8 cellular contexts compared by ENCODE assay signal in genomic region chr19:46634045-46634655, GRCh38. TPM values are rescaled to one million over a fixed set of nuclear protein-coding genes. Genes with fewer than 3 reads are reported as not detected.
DNase-seq lines count a peak whose midpoint lies in the region; ATAC-seq and TF ChIP-seq lines count a peak whose summit lies in the region.

No MANE protein-coding gene starts in this region.

- H3K9me3 Mint-ChIP-seq in nephron = no peaks in the 10 kb centered on the region

- no peak for TF ChIP-seq CTCF in GM12875 (IDR thresholded peaks at IDR 0.05; ENCODE audit: borderline replicate concordance, insufficient read depth, low read depth, low read length)
- no peak for TF ChIP-seq CTCF in OCI-LY7 (conservative IDR thresholded peaks at IDR 0.05; ENCODE audit: low read length)
- no peak for TF ChIP-seq CTCF in fibroblast of mammary gland (conservative IDR thresholded peaks at IDR 0.05; ENCODE audit: control insufficient read depth, insufficient read depth, low read depth, low read length)
- TF ChIP-seq CTCF in nephron (IDR thresholded peaks at IDR 0.05; ENCODE audit: unreplicated experiment in 3 of 3) = no peak

- intact Hi-C loops in OCI-LY7 (cut with micrococcal nuclease; ENCODE audit: unreplicated experiment) = loop anchor here (1.0 kb wide), 1 partner anchor 28 kb away; no protein-coding TSS in a partner anchor

- H3K27ac Mint-ChIP-seq in nephron = peak overlapping the region in 1 of 3 experiments; percentile 88

- no peaks in the 10 kb centered on the region for H3K79me2 ChIP-seq in OCI-LY7 (ENCODE audit: insufficient read depth, low read depth, low read length)

- DNase-seq in OCI-LY7 (ENCODE audit: low spot score) (peak; percentile 89), activated T-helper 1 cell treated with Interleukin-2 at 50 U/mL for 16 hours (ENCODE audit: low read depth) (peak; percentile 88), fibroblast of mammary gland (ENCODE audit: low read depth) (peak; percentile 86), SK-N-DZ (ENCODE audit: low spot score) (no peak)
- DNase-seq in stimulated activated naive CD4-positive, alpha-beta T cell treated with Interleukin-2 at 50 U/mL for 16 hours (lab: John Stamatoyannopoulos, UW) = peak; percentile 89

- BruUV-seq in OCI-LY7 (replicated peaks; lab: Mats Ljungman, UMichigan) = no TSS peak

- no peak overlapping the region for H3K27ac ChIP-seq in OCI-LY7 (ENCODE audit: low read depth, low read length, poor library complexity, severe bottlenecking)

- H3K4me3 Mint-ChIP-seq in nephron = peak overlapping the region; percentile 66 to 72 (median 72)

- H3K36me3 Mint-ChIP-seq in nephron (ENCODE audit: low read depth) = no peaks in the 10 kb centered on the region

- H3K9me2 ChIP-seq in OCI-LY7 (ENCODE audit: insufficient read depth, low read length) = no peaks in the 10 kb centered on the region

- CTCF ChIA-PET in OCI-LY7 (lab: Charles Lee; ENCODE audit: unreplicated experiment) = no interaction called here

- no peaks in the 10 kb centered on the region for H4K20me1 ChIP-seq in OCI-LY7 (ENCODE audit: insufficient read depth, low read length)

- no peaks in the 10 kb centered on the region for H3K9me3 ChIP-seq in OCI-LY7 (ENCODE audit: low read length)

- H3K4me3 ChIP-seq in GM12875 (ENCODE audit: low read depth, low read length) (peak overlapping the region; percentile 21), OCI-LY7 (ENCODE audit: low read depth, low read length, poor library complexity, severe bottlenecking) (peak overlapping the region; percentile 45), fibroblast of mammary gland (ENCODE audit: control insufficient read depth, low read depth, low read length) (peak overlapping the region; percentile 38)

- H3K4me1 ChIP-seq in OCI-LY7 (ENCODE audit: insufficient read depth, low read length, poor library complexity, severe bottlenecking) = peaks cover 39% of the 10 kb centered on the region

- H3K4me2 ChIP-seq in OCI-LY7 (ENCODE audit: low read length) = peak overlapping the region; percentile 69

- H3K36me3 ChIP-seq in OCI-LY7 (ENCODE audit: insufficient read depth, low read length) = no peaks in the 10 kb centered on the region

- no peak overlapping the region for H2AFZ ChIP-seq in OCI-LY7 (ENCODE audit: low read length)

- POLR2A ChIA-PET in OCI-LY7 (lab: Charles Lee) = interaction anchor here (0.6 to 1.0 kb wide), 3 partner anchors 9 to 192 kb away, joined by 3 read pairs; partner anchors contain the start of genes DACT3 and PTGIR

- H3K27me3 Mint-ChIP-seq in nephron (ENCODE audit: low read depth) = peaks cover 15% of the 10 kb centered on the region

- ATAC-seq in HG03442 (IDR thresholded peaks at IDR 0.05; ENCODE audit: unreplicated experiment) = peak; percentile 49

- peaks cover 37% of the 10 kb centered on the region for H3K4me1 Mint-ChIP-seq in nephron

RNA-seq across cellular contexts. Expression of gene GNG8, which starts 1.9 kb away (rescaled TPM):
- total RNA-seq in OCI-LY7 (2014; rRNA removed; shearing (Covaris generic)) = not detected in 2 replicates
- total RNA-seq in OCI-LY7 (2022) = not detected in 2 replicates
- not detected in 2 replicates for polyA plus RNA-seq in SK-N-DZ (2014; cell fraction: cytosol; rRNA removed)
- not detected in 2 replicates for polyA plus RNA-seq in SK-N-DZ (2014; cell fraction: nucleus; rRNA removed)

RNA-seq across cellular contexts. Expression of gene PTGIR, which starts 9.3 kb away (rescaled TPM):
- total RNA-seq in OCI-LY7 (2014; rRNA removed; shearing (Covaris generic)) = 0.25 and 0.26 TPM in 2 replicates
- not detected in 2 replicates for total RNA-seq in OCI-LY7 (2022)
- 0.15 and 0.72 TPM in 2 replicates for polyA plus RNA-seq in SK-N-DZ (2014; cell fraction: cytosol; rRNA removed)
- 0.50 and 0.57 TPM in 2 replicates for polyA plus RNA-seq in SK-N-DZ (2014; cell fraction: nucleus; rRNA removed)

RNA-seq across cellular contexts. Expression of gene DACT3, which starts 26.8 kb away (rescaled TPM):
- total RNA-seq in OCI-LY7 (2014; rRNA removed; shearing (Covaris generic)) = 0.10 and 0.44 TPM in 2 replicates
- not detected in 2 replicates for total RNA-seq in OCI-LY7 (2022)
- polyA plus RNA-seq in SK-N-DZ (2014; cell fraction: cytosol; rRNA removed) = 3.1 and 6.6 TPM in 2 replicates
- 3.2 and 5.7 TPM in 2 replicates for polyA plus RNA-seq in SK-N-DZ (2014; cell fraction: nucleus; rRNA removed)

RNA-seq across cellular contexts. Expression of gene CALM3, which starts 33.0 kb away (rescaled TPM):
- 175 and 205 TPM in 2 replicates for total RNA-seq in OCI-LY7 (2014; rRNA removed; shearing (Covaris generic))
- 198 and 246 TPM in 2 replicates for total RNA-seq in OCI-LY7 (2022)
- 185 and 254 TPM in 2 replicates for polyA plus RNA-seq in SK-N-DZ (2014; cell fraction: cytosol; rRNA removed)
- 86.7 and 103 TPM in 2 replicates for polyA plus RNA-seq in SK-N-DZ (2014; cell fraction: nucleus; rRNA removed)
